ENCODE assay signal across 9 cellular contexts in genomic region chr16:9901-10665, GRCh38. TPM values are rescaled to one million over a fixed set of nuclear protein-coding genes. Genes with fewer than 3 reads are reported as not detected.
DNase-seq lines count a peak whose midpoint lies in the region; ATAC-seq and TF ChIP-seq lines count a peak whose summit lies in the region.
"Had no signal": no experiment of that assay in that cellular context is flagged by ENCODE, and none has a peak within 500 bp of the region (broad histone marks: within the 10 kb centered on the region; RNA-seq: fewer than 3 reads in every experiment).

No MANE protein-coding gene starts in this region.

- CTCF ChIA-PET in HEK293T (lab: Yijun Ruan, JAX) = interaction anchor here (0.6 kb wide), 1 partner anchor 119 kb away, joined by 4 read pairs; no protein-coding TSS in a partner anchor
- CTCF ChIA-PET in RWPE1 (lab: Yijun Ruan, JAX) = no interaction called here

- 29% methylated on average over 9 of the region's 48 CpGs; no CpG with 5 or more reads in 1 of the 2 donors for WGBS in body of pancreas, 2 donors

- no peak for TF ChIP-seq POLR2A in body of pancreas (IDR thresholded peaks at IDR 0.05)

- ATAC-seq in body of pancreas = peak; percentile 98

- H3K36me3 ChIP-seq in body of pancreas (replicated peaks in 1 of 2; ENCODE audit: insufficient read depth in 1 of 2, low read depth in 2 of 2) = no peaks in the 10 kb centered on the region
- H3K36me3 ChIP-seq: thyroid gland had no signal

- intact Hi-C loops in CD14-positive monocyte (cut with micrococcal nuclease) = no loop called here
- intact Hi-C loops in body of pancreas (cut with DNase I) = no loop called here

- no peaks in the 10 kb centered on the region for H3K4me1 Mint-ChIP-seq in CD14-positive monocyte
- H3K4me1 Mint-ChIP-seq in IgD-negative memory B cell = no peaks in the 10 kb centered on the region
- H3K4me1 Mint-ChIP-seq in nephron = no peaks in the 10 kb centered on the region

- H3K9me3 ChIP-seq in body of pancreas = no peaks in the 10 kb centered on the region
- H3K9me3 ChIP-seq: thyroid gland had no signal

- TF ChIP-seq CTCF in CD14-positive monocyte (IDR thresholded peaks at IDR 0.05) = no peak
- TF ChIP-seq CTCF in body of pancreas (IDR thresholded peaks at IDR 0.05) = no peak
- TF ChIP-seq CTCF in nephron (IDR thresholded peaks at IDR 0.05; ENCODE audit: unreplicated experiment in 3 of 3) = no peak
- TF ChIP-seq CTCF in RWPE1 (conservative IDR thresholded peaks at IDR 0.05; ENCODE audit: low read depth) = no peak

- H3K27ac ChIP-seq in body of pancreas = no peak overlapping the region
- no peak overlapping the region for H3K27ac ChIP-seq in RWPE1
- H3K27ac ChIP-seq: thyroid gland had no signal

- H3K4me3 Mint-ChIP-seq in CD14-positive monocyte (peak overlapping the region in 1 of 2 donors; percentile 57), IgD-negative memory B cell (peak overlapping the region; percentile 60 to 84 (median 70)), nephron (peak overlapping the region; percentile 64 to 72 (median 64))

- H3K4me1 ChIP-seq in body of pancreas = no peaks in the 10 kb centered on the region
- H3K4me1 ChIP-seq: thyroid gland had no signal

- no peak overlapping the region for H3K4me3 ChIP-seq in body of pancreas
- H3K4me3 ChIP-seq: thyroid gland had no signal

- no peaks in the 10 kb centered on the region for H3K27me3 Mint-ChIP-seq in CD14-positive monocyte (ENCODE audit: low read depth in 3 of 3)
- no peaks in the 10 kb centered on the region for H3K27me3 Mint-ChIP-seq in IgD-negative memory B cell
- H3K27me3 Mint-ChIP-seq in nephron (ENCODE audit: low read depth) = no peaks in the 10 kb centered on the region

- no peaks in the 10 kb centered on the region for H3K27me3 ChIP-seq in body of pancreas
- H3K27me3 ChIP-seq: thyroid gland had no signal

- H3K9me3 Mint-ChIP-seq in CD14-positive monocyte (peaks cover 0 to 3% (median 0%) of the 10 kb centered on the region in 7 donors), IgD-negative memory B cell (no peaks in the 10 kb centered on the region), nephron (no peaks in the 10 kb centered on the region)

- H3K27ac Mint-ChIP-seq in CD14-positive monocyte (peak overlapping the region in 4 of 7 donors; percentile 26 to 69 (median 50)), IgD-negative memory B cell (peak overlapping the region in 1 of 3 donors; percentile 48), nephron (no peak overlapping the region)

- H3K36me3 Mint-ChIP-seq in CD14-positive monocyte = no peaks in the 10 kb centered on the region
- no peaks in the 10 kb centered on the region for H3K36me3 Mint-ChIP-seq in IgD-negative memory B cell
- H3K36me3 Mint-ChIP-seq in nephron (ENCODE audit: low read depth) = no peaks in the 10 kb centered on the region

- DNase-seq in CD14-positive monocyte (ENCODE audit: low spot score) = no peak
- peak in 2 of 4 donors; percentile 26 to 33 for DNase-seq in body of pancreas
- DNase-seq in HEK293T (ENCODE audit: extremely low spot score) = no peak
- no peak for DNase-seq in iPS-NIHi7 (ENCODE audit: extremely low spot score)
- DNase-seq in SK-N-DZ (ENCODE audit: low spot score) = no peak
- DNase-seq in RWPE1 (ENCODE audit: low spot score) = no peak

- POLR2A ChIA-PET in HEK293T (lab: Yijun Ruan, JAX) (no interaction called here), RWPE1 (lab: Yijun Ruan, JAX; ENCODE audit: low non-redundant PET) (no interaction called here)

TF ChIP-seq in HEK293T, 16 proteins besides CTCF, POLR2A, EP300 and RAD21:
- TF ChIP-seq BHLHE40 (IDR thresholded peaks at IDR 0.05; ENCODE audit: borderline replicate concordance) (no peak), L3MBTL2 (conservative IDR thresholded peaks at IDR 0.05) (no peak), NFRKB (IDR thresholded peaks at IDR 0.05) (no peak), TARDBP (IDR thresholded peaks at IDR 0.05) (no peak), FOXM1 (IDR thresholded peaks at IDR 0.05; ENCODE audit: borderline replicate concordance) (no peak), PKNOX1 (IDR thresholded peaks at IDR 0.05) (no peak), ELF4 (IDR thresholded peaks at IDR 0.05) (no peak), LEF1 (IDR thresholded peaks at IDR 0.05; ENCODE audit: borderline replicate concordance) (no peak), ZNF384 (IDR thresholded peaks at IDR 0.05) (no peak), CTBP1 (IDR thresholded peaks at IDR 0.05; ENCODE audit: borderline replicate concordance) (no peak), SUZ12 (IDR thresholded peaks at IDR 0.05) (no peak), FOXA1 (IDR thresholded peaks at IDR 0.05) (no peak), HDGF (IDR thresholded peaks at IDR 0.05; ENCODE audit: borderline replicate concordance) (no peak), SP1 (IDR thresholded peaks at IDR 0.05) (no peak), FOXK2 (IDR thresholded peaks at IDR 0.05) (no peak), ARNT (IDR thresholded peaks at IDR 0.05) (no peak)

RNA-seq across cellular contexts. Expression of gene POLR3K, which starts 43.3 kb away (rescaled TPM):
- 10 to 100 TPM; 18.7 to 20.8 TPM for polyA plus RNA-seq in CD14-positive monocyte
- polyA plus RNA-seq in IgD-negative memory B cell = 45.2 TPM
- total RNA-seq in body of pancreas = 1 to 10 TPM; 2.6 to 5.6 TPM
- polyA plus RNA-seq in SK-N-DZ (2014; cell fraction: cytosol; rRNA removed) = 22.1 and 27.1 TPM in 2 replicates
- 13.1 and 25.6 TPM in 2 replicates for polyA plus RNA-seq in SK-N-DZ (2014; cell fraction: nucleus; rRNA removed)

RNA-seq across cellular contexts. Expression of gene SNRNP25, which starts 43.5 kb away (rescaled TPM):
- polyA plus RNA-seq in CD14-positive monocyte = 10 to 100 TPM; 31.6 to 32.2 TPM
- 39.1 TPM for polyA plus RNA-seq in IgD-negative memory B cell
- total RNA-seq in body of pancreas = 10 to 100 TPM; 13.2 to 13.5 TPM
- polyA plus RNA-seq in SK-N-DZ (2014; cell fraction: cytosol; rRNA removed) = 82.8 and 118 TPM in 2 replicates
- 39.4 and 52.0 TPM in 2 replicates for polyA plus RNA-seq in SK-N-DZ (2014; cell fraction: nucleus; rRNA removed)

Comparison
In these comparisons a context has a peak if more than half of its experiments do, and no peak if none do; other contexts are left out.
1. H3K27ac Mint-ChIP-seq: peak in CD14-positive monocyte (4 of 7); none in nephron (0 of 3).